ENCODE assay signal across 16 cellular contexts in genomic region chr13:33649212-33649917, GRCh38.
DNase-seq lines count a peak whose midpoint lies in the region; ATAC-seq and TF ChIP-seq lines count a peak whose summit lies in the region.
"Had no signal": no experiment of that assay in that cellular context is flagged by ENCODE, and none has a peak within 500 bp of the region (broad histone marks: within the 10 kb centered on the region; RNA-seq: fewer than 3 reads in every experiment).

No MANE protein-coding gene starts in this region.

- peaks cover 31% of the 10 kb centered on the region for H3K4me1 ChIP-seq in adipocyte (ENCODE audit: control insufficient read depth, insufficient read depth, low read length)
- peaks cover 0 to 17% (median under 1%) of the 10 kb centered on the region in 4 donors for H3K4me1 ChIP-seq in right lobe of liver

- H3K27me3 Mint-ChIP-seq in natural killer cell (ENCODE audit: low read depth in 2 of 2) = peaks cover 0 to 8% of the 10 kb centered on the region in 2 donors

- H3K9ac ChIP-seq in adipocyte (ENCODE audit: low read length) = no peak overlapping the region

- no peaks in the 10 kb centered on the region for H3K9me3 ChIP-seq in adipocyte (ENCODE audit: control insufficient read depth, low read length)
- no peaks in the 10 kb centered on the region for H3K9me3 ChIP-seq in right lobe of liver
- H3K9me3 ChIP-seq: ascending aorta had no signal

- no peaks in the 10 kb centered on the region for H3K4me1 Mint-ChIP-seq in natural killer cell

- H3K9me3 Mint-ChIP-seq in natural killer cell = no peaks in the 10 kb centered on the region
- H3K9me3 Mint-ChIP-seq: stimulated activated naive CD8-positive, alpha-beta T cell treated with anti-CD3 and anti-CD28 coated beads, Interleukin-15, amount 100 ng/mL, for 72 hours had no signal

- no peak overlapping the region for H3K27ac Mint-ChIP-seq in natural killer cell
- H3K27ac Mint-ChIP-seq: stimulated activated naive CD8-positive, alpha-beta T cell treated with anti-CD3 and anti-CD28 coated beads, Interleukin-15, amount 100 ng/mL, for 72 hours had no signal

- intact Hi-C loops in right lobe of liver (cut with DNase I) (no loop called here), natural killer cell (cut with micrococcal nuclease) (no loop called here)

- DNase-seq in COR-L47 (lab: John Stamatoyannopoulos, UW) (peak; percentile 21), NCI-H1417 (lab: John Stamatoyannopoulos, UW) (peak in 2 of 3 experiments; percentile 26 to 78), adipocyte (ENCODE audit: low read depth) (peak; percentile 41), right lobe of liver (no peak), LoVo (ENCODE audit: low spot score) (no peak), natural killer cell (no peak), NCI-H82 (lab: John Stamatoyannopoulos, UW) (no peak)
- DNase-seq: activated CD8-positive, alpha-beta memory T cell treated with anti-CD3 and anti-CD28 coated beads for 24 hours; dermis blood vessel endothelial cell; NCI-H187 treated with DMSO at 0.1 percent for 48 hours; small intestine; stimulated activated naive CD8-positive, alpha-beta T cell treated with anti-CD3 and anti-CD28 coated beads, Interleukin-15, amount 100 ng/mL, for 72 hours; WERI-Rb-1 had no signal

- H3K36me3 Mint-ChIP-seq in natural killer cell = no peaks in the 10 kb centered on the region

- H3K27ac ChIP-seq in right lobe of liver = no peak overlapping the region
- H3K27ac ChIP-seq: ascending aorta, WERI-Rb-1 had no signal

- WGBS in right lobe of liver (ENCODE audit: insufficient coverage, low coverage, low lambda C conversion rate, missing lambda C conversion rate) = 57% methylated on average over 6 of the region's 6 CpGs

- no peaks in the 10 kb centered on the region for H3K36me3 ChIP-seq in adipocyte (ENCODE audit: control insufficient read depth, insufficient read depth, low read length, severe bottlenecking)
- H3K36me3 ChIP-seq in right lobe of liver = no peaks in the 10 kb centered on the region
- H3K36me3 ChIP-seq: ascending aorta, WERI-Rb-1 had no signal

- no peak for TF ChIP-seq POLR2A in right lobe of liver (IDR thresholded peaks at IDR 0.05)

- TF ChIP-seq CTCF in right lobe of liver (IDR thresholded peaks at IDR 0.05) (no peak), natural killer cell (IDR thresholded peaks at IDR 0.05) (no peak)

- H3K27me3 ChIP-seq in adipocyte (replicated peaks; ENCODE audit: control insufficient read depth, insufficient read depth, low read length) = no peaks in the 10 kb centered on the region
- H3K27me3 ChIP-seq in right lobe of liver = no peaks in the 10 kb centered on the region
- H3K27me3 ChIP-seq: ascending aorta had no signal

- no peak overlapping the region for H3K4me3 ChIP-seq in adipocyte (ENCODE audit: low read length)
- H3K4me3 ChIP-seq in right lobe of liver = no peak overlapping the region
- H3K4me3 ChIP-seq: ascending aorta, K562 had no signal

- H3K4me3 Mint-ChIP-seq in natural killer cell = no peak overlapping the region
- H3K4me3 Mint-ChIP-seq: stimulated activated naive CD8-positive, alpha-beta T cell treated with anti-CD3 and anti-CD28 coated beads, Interleukin-15, amount 100 ng/mL, for 72 hours had no signal

- peak; percentile 36 to 91 (median 75) for ATAC-seq in right lobe of liver
- no peak for ATAC-seq in GM18520 (IDR thresholded peaks at IDR 0.05; ENCODE audit: unreplicated experiment)
- ATAC-seq in natural killer cell = no peak
- ATAC-seq: K562; stimulated activated naive CD8-positive, alpha-beta T cell treated with anti-CD3 and anti-CD28 coated beads, Interleukin-15, amount 100 ng/mL, for 72 hours had no signal

Comparison
In these comparisons a context has a peak if more than half of its experiments do, and no peak if none do; other contexts are left out.
1. DNase-seq: peak in COR-L47 (single experiment), NCI-H1417 (2 of 3) and adipocyte (single experiment); none in right lobe of liver (0 of 3), LoVo (single experiment), natural killer cell (single experiment) and NCI-H82 (single experiment).
2. ATAC-seq: peak in right lobe of liver (4 of 4); none in GM18520 (single experiment) and natural killer cell (0 of 3).